8 cellular contexts compared by ENCODE assay signal in genomic region chr2:170966648-170967396, GRCh38. TPM values are rescaled to one million over a fixed set of nuclear protein-coding genes. Genes with fewer than 3 reads are reported as not detected.
DNase-seq lines count a peak whose midpoint lies in the region; TF ChIP-seq lines count a peak whose summit lies in the region.
"Had no signal": no experiment of that assay in that cellular context is flagged by ENCODE, and none has a peak within 500 bp of the region (broad histone marks: within the 10 kb centered on the region; RNA-seq: fewer than 3 reads in every experiment).

No MANE protein-coding gene starts in this region.

- H3K27me3 Mint-ChIP-seq in neural progenitor cell (ENCODE audit: insufficient read depth, low read depth) = no peaks in the 10 kb centered on the region

- H3K4me1 ChIP-seq in Loucy (ENCODE audit: insufficient read depth, low read length, poor library complexity, severe bottlenecking) (peaks cover 9% of the 10 kb centered on the region), neural progenitor cell (no peaks in the 10 kb centered on the region)

- H3K36me3 Mint-ChIP-seq in neural progenitor cell = peaks cover 30% of the 10 kb centered on the region

- no peak overlapping the region for H3K9ac ChIP-seq in Loucy (ENCODE audit: low read depth, low read length, poor library complexity, severe bottlenecking)
- no peak overlapping the region for H3K9ac ChIP-seq in neural progenitor cell

- H3K9me3 ChIP-seq in Loucy (ENCODE audit: insufficient read depth, low read depth, low read length) (no peaks in the 10 kb centered on the region), neural progenitor cell (ENCODE audit: low read depth) (no peaks in the 10 kb centered on the region)

- H3K36me3 ChIP-seq in Loucy (ENCODE audit: insufficient read depth, low read length) = peaks cover 61% of the 10 kb centered on the region
- H3K36me3 ChIP-seq in brain microvascular endothelial cell (replicated peaks) = peaks cover 65% of the 10 kb centered on the region
- H3K36me3 ChIP-seq in neural progenitor cell = no peaks in the 10 kb centered on the region

- no peaks in the 10 kb centered on the region for H4K20me1 ChIP-seq in Loucy (ENCODE audit: insufficient read depth, low read length, poor library complexity, severe bottlenecking)
- H4K20me1 ChIP-seq in neural progenitor cell (ENCODE audit: low read depth) = no peaks in the 10 kb centered on the region

- no peaks in the 10 kb centered on the region for H3K4me1 Mint-ChIP-seq in neural progenitor cell

- H2AFZ ChIP-seq in Loucy (ENCODE audit: low read length) (no peak overlapping the region), neural progenitor cell (replicated peaks) (no peak overlapping the region)

- H3K27ac Mint-ChIP-seq in neural progenitor cell = no peak overlapping the region

- H3K27me3 ChIP-seq in Loucy (ENCODE audit: insufficient read depth, low read length, poor library complexity, severe bottlenecking) = no peaks in the 10 kb centered on the region
- H3K27me3 ChIP-seq in brain microvascular endothelial cell (replicated peaks) = no peaks in the 10 kb centered on the region
- H3K27me3 ChIP-seq in neural progenitor cell = no peaks in the 10 kb centered on the region

- H3F3A ChIP-seq in Loucy (ENCODE audit: low read depth) (0 out of 2 replicates have a peak, but pooled peaks cover 7% of the 10 kb centered on the region), neural progenitor cell (ENCODE audit: low read depth) (peaks cover 14% of the 10 kb centered on the region)

- H3K4me3 ChIP-seq in Loucy (ENCODE audit: low read length, poor library complexity, severe bottlenecking) (no peak overlapping the region), brain microvascular endothelial cell (ENCODE audit: low read depth, low read length) (no peak overlapping the region), neural progenitor cell (no peak overlapping the region)

- no peak overlapping the region for H3K27ac ChIP-seq in brain microvascular endothelial cell
- H3K27ac ChIP-seq in neural progenitor cell = no peak overlapping the region

- H3K79me2 ChIP-seq in Loucy (ENCODE audit: insufficient read depth, low read length) (no peaks in the 10 kb centered on the region), neural progenitor cell (ENCODE audit: low read depth) (no peaks in the 10 kb centered on the region)

- no peak overlapping the region for H3K4me2 ChIP-seq in Loucy (ENCODE audit: low read depth, low read length, poor library complexity, severe bottlenecking)
- H3K4me2 ChIP-seq in neural progenitor cell = no peak overlapping the region

- H3K9me2 ChIP-seq in Loucy (replicated peaks; ENCODE audit: low read depth, low read length) = no peaks in the 10 kb centered on the region

- TF ChIP-seq CTCF in Loucy (conservative IDR thresholded peaks at IDR 0.05; ENCODE audit: low read length) (peak; percentile 46), brain microvascular endothelial cell (IDR thresholded peaks at IDR 0.05; ENCODE audit: low read depth, low read length, missing control alignments) (peak; percentile 33), neural progenitor cell (IDR thresholded peaks at IDR 0.05) (peak; percentile 38), GM20000 (IDR thresholded peaks at IDR 0.05; ENCODE audit: extremely low read depth, missing control alignments) (no peak)

- no peak overlapping the region for H3K4me3 Mint-ChIP-seq in neural progenitor cell

- in situ Hi-C loops in G401 (cut with HindIII; ENCODE audit: low sequenced_read_pairs) (no loop called here), brain microvascular endothelial cell (cut with HindIII; ENCODE audit: low pct_ligation_motif_present, low sequenced_read_pairs) (loop anchor here (25.0 kb wide), 1 partner anchor 195 kb away; the partner anchor contains the start of gene TLK1)

- H3K9me3 Mint-ChIP-seq in neural progenitor cell = no peaks in the 10 kb centered on the region

- peak; percentile 9 for DNase-seq in G401 (ENCODE audit: low spot score)
- no peak for DNase-seq in brain microvascular endothelial cell
- peak; percentile 28 for DNase-seq in neural progenitor cell (ENCODE audit: low spot score)
- DNase-seq in NCI-H2171 treated with DMSO at 0.1 percent for 48 hours (lab: John Stamatoyannopoulos, UW) = no peak
- no peak for DNase-seq in NCI-H2107 (lab: John Stamatoyannopoulos, UW)
- DNase-seq in GM20000 (ENCODE audit: low spot score) = no peak
- DNase-seq: NK-92 treated with Interleukin-12 subunit alpha and Interleukin-12 subunit beta, amount 100 ng/mL, for 24 hours had no signal

RNA-seq across cellular contexts. Expression of gene GORASP2, which starts 37.8 kb away (rescaled TPM):
- 40.5 and 67.1 TPM in 2 replicates for total RNA-seq in G401 (2014; rRNA removed; shearing (Covaris generic))
- total RNA-seq in neural progenitor cell (ENCODE audit: low replicate concordance) = 38.3 and 67.1 TPM in 2 replicates

Comparison
In these comparisons a context has a peak if more than half of its experiments do, and no peak if none do; other contexts are left out.
1. DNase-seq: peak in G401 (single experiment) and neural progenitor cell (single experiment); none in brain microvascular endothelial cell (single experiment), NCI-H2171 treated with DMSO at 0.1 percent for 48 hours (single experiment), NCI-H2107 (single experiment) and GM20000 (single experiment).